21 cellular contexts compared by ENCODE assay signal in the genomic region with DNA sequence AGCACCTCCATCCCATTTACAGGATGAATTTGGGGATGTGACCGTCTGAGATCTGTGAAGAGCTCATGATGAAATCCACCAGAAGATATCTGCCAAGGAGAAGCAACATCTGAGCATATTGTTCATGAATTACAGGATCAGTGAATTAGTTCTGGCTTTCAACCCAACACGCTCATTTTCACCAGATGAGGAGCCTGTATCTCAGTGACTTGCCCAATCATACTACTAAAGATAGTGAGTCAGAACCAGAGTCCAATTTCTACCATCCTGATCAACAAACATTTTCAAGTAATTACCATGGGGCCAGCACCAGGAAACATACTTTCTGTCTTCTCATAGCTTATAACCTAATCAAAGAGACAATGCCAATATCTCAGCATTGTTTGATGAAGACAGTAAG.
DNase-seq lines count a peak whose midpoint lies in the region; ATAC-seq and TF ChIP-seq lines count a peak whose summit lies in the region.
"Had no signal": no experiment of that assay in that cellular context is flagged by ENCODE, and none has a peak within 500 bp of the region (broad histone marks: within the 10 kb centered on the region; RNA-seq: fewer than 3 reads in every experiment).

No MANE protein-coding gene starts in this region.

- CTCF ChIA-PET in activated CD4-positive, alpha-beta T cell treated with anti-CD3 and anti-CD28 coated beads for 36 hours (lab: Charles Lee) = no interaction called here

- peaks cover 23% of the 10 kb centered on the region for H3K4me1 Mint-ChIP-seq in activated CD4-positive, alpha-beta T cell treated with anti-CD3 and anti-CD28 coated beads for 36 hours
- H3K4me1 Mint-ChIP-seq in natural killer cell treated with Interleukin-12 subunit alpha and Interleukin-12 subunit beta and Interleukin-15 and Interleukin-18, amount 100 ng/mL, for 72 hours (ENCODE audit: low read depth in 2 of 2) = peaks cover 21 to 23% of the 10 kb centered on the region in 2 donors
- H3K4me1 Mint-ChIP-seq in natural killer cell = peaks cover 3 to 6% of the 10 kb centered on the region in 2 donors
- peaks cover 34 to 39% of the 10 kb centered on the region in 2 donors for H3K4me1 Mint-ChIP-seq in stimulated activated naive B cell treated with anti-CD40 and anti-IgM and Interleukin-4, amounts not matched to agents 10 μg/mL and 1 μg/mL and 100 μg/mL, for 72 hours

- no peak for TF ChIP-seq CTCF in natural killer cell (IDR thresholded peaks at IDR 0.05)

- no peak for DNase-seq in activated CD4-positive, alpha-beta T cell treated with anti-CD3 and anti-CD28 coated beads for 36 hours
- no peak for DNase-seq in activated CD4-positive, alpha-beta T cell treated with anti-CD3 and anti-CD28 coated beads, Interleukin-2, amount 50 U/mL, for 48 hours
- no peak for DNase-seq in natural killer cell treated with Interleukin-12 subunit alpha and Interleukin-12 subunit beta and Interleukin-15 and Interleukin-18, amount 100 ng/mL, for 72 hours (ENCODE audit: low spot score)
- DNase-seq in natural killer cell = no peak
- DNase-seq in fibroblast of gingiva (ENCODE audit: low read depth) = peak; percentile 14
- no peak for DNase-seq in stimulated activated naive B cell treated with anti-CD40 and anti-IgM and Interleukin-4, amounts not matched to agents 10 μg/mL and 1 μg/mL and 100 μg/mL, for 72 hours
- DNase-seq in cortex of kidney (lab: John Stamatoyannopoulos, UW) = no peak
- DNase-seq: ACHN, AML-193, C1 segment of cervical spinal cord, DMS153, IMR-90, NCI-H1105, NCI-H2081, NCI-H2171, NCI-H345, NCI-H524, NCI-H82 had no signal

- H3K27ac Mint-ChIP-seq in activated CD4-positive, alpha-beta T cell treated with anti-CD3 and anti-CD28 coated beads for 36 hours = no peak overlapping the region
- peak overlapping the region in 1 of 2 donors; percentile 13 for H3K27ac Mint-ChIP-seq in natural killer cell treated with Interleukin-12 subunit alpha and Interleukin-12 subunit beta and Interleukin-15 and Interleukin-18, amount 100 ng/mL, for 72 hours
- H3K27ac Mint-ChIP-seq in natural killer cell = no peak overlapping the region
- no peak overlapping the region for H3K27ac Mint-ChIP-seq in stimulated activated naive B cell treated with anti-CD40 and anti-IgM and Interleukin-4, amounts not matched to agents 10 μg/mL and 1 μg/mL and 100 μg/mL, for 72 hours
- H3K27ac Mint-ChIP-seq: CD8-positive, alpha-beta T cell had no signal

- H3K27me3 Mint-ChIP-seq in activated CD4-positive, alpha-beta T cell treated with anti-CD3 and anti-CD28 coated beads for 36 hours = no peaks in the 10 kb centered on the region
- peaks cover 0 to 2% of the 10 kb centered on the region in 2 donors for H3K27me3 Mint-ChIP-seq in natural killer cell treated with Interleukin-12 subunit alpha and Interleukin-12 subunit beta and Interleukin-15 and Interleukin-18, amount 100 ng/mL, for 72 hours
- no peaks in the 10 kb centered on the region for H3K27me3 Mint-ChIP-seq in natural killer cell (ENCODE audit: low read depth in 2 of 2)
- peaks cover 0 to 7% of the 10 kb centered on the region in 2 donors for H3K27me3 Mint-ChIP-seq in stimulated activated naive B cell treated with anti-CD40 and anti-IgM and Interleukin-4, amounts not matched to agents 10 μg/mL and 1 μg/mL and 100 μg/mL, for 72 hours

- intact Hi-C loops in activated CD4-positive, alpha-beta T cell treated with anti-CD3 and anti-CD28 coated beads for 36 hours (cut with DNase I, micrococcal nuclease) = no loop called here
- intact Hi-C loops in natural killer cell (cut with micrococcal nuclease) = no loop called here

- POLR2A ChIA-PET in activated CD4-positive, alpha-beta T cell treated with anti-CD3 and anti-CD28 coated beads for 36 hours (lab: Charles Lee) = no interaction called here

- H3K4me3 Mint-ChIP-seq in activated CD4-positive, alpha-beta T cell treated with anti-CD3 and anti-CD28 coated beads for 36 hours = no peak overlapping the region
- H3K4me3 Mint-ChIP-seq in natural killer cell treated with Interleukin-12 subunit alpha and Interleukin-12 subunit beta and Interleukin-15 and Interleukin-18, amount 100 ng/mL, for 72 hours = peak overlapping the region; percentile 6
- no peak overlapping the region for H3K4me3 Mint-ChIP-seq in natural killer cell
- H3K4me3 Mint-ChIP-seq in stimulated activated naive B cell treated with anti-CD40 and anti-IgM and Interleukin-4, amounts not matched to agents 10 μg/mL and 1 μg/mL and 100 μg/mL, for 72 hours = no peak overlapping the region
- H3K4me3 Mint-ChIP-seq: CD8-positive, alpha-beta T cell had no signal

- ATAC-seq in activated CD4-positive, alpha-beta T cell treated with anti-CD3 and anti-CD28 coated beads for 36 hours = peak; percentile 74
- ATAC-seq in natural killer cell treated with Interleukin-12 subunit alpha and Interleukin-12 subunit beta and Interleukin-15 and Interleukin-18, amount 100 ng/mL, for 72 hours = peak in 1 of 2 donors; percentile 56
- ATAC-seq in natural killer cell = no peak
- peak; percentile 31 to 42 for ATAC-seq in stimulated activated naive B cell treated with anti-CD40 and anti-IgM and Interleukin-4, amounts not matched to agents 10 μg/mL and 1 μg/mL and 100 μg/mL, for 72 hours (replicated peaks)
- ATAC-seq in GM21786 (IDR thresholded peaks at IDR 0.05; ENCODE audit: unreplicated experiment) = no peak
- ATAC-seq: CD8-positive, alpha-beta T cell; Panc1 had no signal

- no peaks in the 10 kb centered on the region for H3K36me3 Mint-ChIP-seq in activated CD4-positive, alpha-beta T cell treated with anti-CD3 and anti-CD28 coated beads for 36 hours (ENCODE audit: low read depth)
- no peaks in the 10 kb centered on the region for H3K36me3 Mint-ChIP-seq in natural killer cell treated with Interleukin-12 subunit alpha and Interleukin-12 subunit beta and Interleukin-15 and Interleukin-18, amount 100 ng/mL, for 72 hours
- no peaks in the 10 kb centered on the region for H3K36me3 Mint-ChIP-seq in natural killer cell
- peaks cover 24 to 28% of the 10 kb centered on the region in 2 donors for H3K36me3 Mint-ChIP-seq in stimulated activated naive B cell treated with anti-CD40 and anti-IgM and Interleukin-4, amounts not matched to agents 10 μg/mL and 1 μg/mL and 100 μg/mL, for 72 hours
- H3K36me3 Mint-ChIP-seq: CD8-positive, alpha-beta T cell had no signal

- H3K9me3 Mint-ChIP-seq in activated CD4-positive, alpha-beta T cell treated with anti-CD3 and anti-CD28 coated beads for 36 hours (ENCODE audit: low read depth) = peaks cover 7% of the 10 kb centered on the region
- peaks cover 4% of the 10 kb centered on the region for H3K9me3 Mint-ChIP-seq in natural killer cell treated with Interleukin-12 subunit alpha and Interleukin-12 subunit beta and Interleukin-15 and Interleukin-18, amount 100 ng/mL, for 72 hours
- H3K9me3 Mint-ChIP-seq in natural killer cell = peaks cover 0 to 2% of the 10 kb centered on the region in 2 donors
- H3K9me3 Mint-ChIP-seq in stimulated activated naive B cell treated with anti-CD40 and anti-IgM and Interleukin-4, amounts not matched to agents 10 μg/mL and 1 μg/mL and 100 μg/mL, for 72 hours = peaks cover 9% of the 10 kb centered on the region in 2 donors

Comparison
In these comparisons a context has a peak if more than half of its experiments do, and no peak if none do; other contexts are left out.
1. ATAC-seq: peak in activated CD4-positive, alpha-beta T cell treated with anti-CD3 and anti-CD28 coated beads for 36 hours (single experiment) and stimulated activated naive B cell treated with anti-CD40 and anti-IgM and Interleukin-4, amounts not matched to agents 10 μg/mL and 1 μg/mL and 100 μg/mL, for 72 hours (2 of 2); none in natural killer cell (0 of 3) and GM21786 (single experiment).